8 cellular contexts compared by ENCODE assay signal in genomic region chr22:23750374-23750743, GRCh38. TPM values are rescaled to one million over a fixed set of nuclear protein-coding genes. Genes with fewer than 3 reads are reported as not detected.
DNase-seq lines count a peak whose midpoint lies in the region; ATAC-seq and TF ChIP-seq lines count a peak whose summit lies in the region.

No MANE protein-coding gene starts in this region.

- ATAC-seq in T-cell (replicated peaks in 1 of 4) = no peak
- ATAC-seq in HG03565 (IDR thresholded peaks at IDR 0.05; ENCODE audit: unreplicated experiment) = no peak
- ATAC-seq in HG03469 (IDR thresholded peaks at IDR 0.05; ENCODE audit: unreplicated experiment) = no peak

- peak overlapping the region; percentile 73 to 79 (median 78) for H3K4me3 Mint-ChIP-seq in T-cell

- POLR2A ChIA-PET in T-cell (lab: Charles Lee) = interaction anchor here in 1 of 2 donors (0.7 kb wide), 1 partner anchor 404 kb away, joined by 4 read pairs; no protein-coding TSS in a partner anchor

- H3K36me3 Mint-ChIP-seq in T-cell = no peaks in the 10 kb centered on the region

- peak overlapping the region; percentile 57 to 71 for H3K27ac Mint-ChIP-seq in T-cell

- H3K27ac ChIP-seq in rectal smooth muscle tissue (ENCODE audit: low read depth, low read length) = peak overlapping the region; percentile 78

- TF ChIP-seq CTCF in GM12865 (IDR thresholded peaks at IDR 0.05; ENCODE audit: insufficient read depth, low read depth, low read length, missing control alignments) = no peak
- no peak for TF ChIP-seq CTCF in fibroblast of the aortic adventitia (IDR thresholded peaks at IDR 0.05; ENCODE audit: insufficient read depth, low read length)

- peak overlapping the region; percentile 85 for H3K4me3 ChIP-seq in GM12865 (ENCODE audit: low read depth, low read length)
- peak overlapping the region; percentile 91 for H3K4me3 ChIP-seq in fibroblast of the aortic adventitia (ENCODE audit: low read depth, low read length)
- H3K4me3 ChIP-seq in rectal smooth muscle tissue (ENCODE audit: low read length) = peak overlapping the region; percentile 82

- H3K9ac ChIP-seq in rectal smooth muscle tissue (ENCODE audit: low read length) = no peak overlapping the region

- no peaks in the 10 kb centered on the region for H3K36me3 ChIP-seq in rectal smooth muscle tissue (ENCODE audit: control insufficient read depth, insufficient read depth, low read length)

- CTCF ChIA-PET in T-cell (lab: Charles Lee) = interaction anchor here in 1 of 2 donors (0.6 to 1.7 kb wide), 3 partner anchors 17 to 118 kb away, joined by 3 read pairs; partner anchors contain the start of gene CHCHD10

- no peaks in the 10 kb centered on the region for H3K4me1 ChIP-seq in rectal smooth muscle tissue (ENCODE audit: control insufficient read depth, insufficient read depth, low read length)

- no peaks in the 10 kb centered on the region for H3K27me3 ChIP-seq in rectal smooth muscle tissue (ENCODE audit: control insufficient read depth, insufficient read depth, low read length)

- DNase-seq in GM12865 (ENCODE audit: low read depth) (no peak), T-cell (no peak), fibroblast of the aortic adventitia (ENCODE audit: low read depth) (peak; percentile 46), COLO829 (ENCODE audit: low spot score) (no peak), NCI-H2196 (lab: John Stamatoyannopoulos, UW; ENCODE audit: unreplicated experiment) (no peak)

- peaks cover 9 to 19% (median 13%) of the 10 kb centered on the region in 3 donors for H3K4me1 Mint-ChIP-seq in T-cell

- no peaks in the 10 kb centered on the region for H3K27me3 Mint-ChIP-seq in T-cell

- no peaks in the 10 kb centered on the region for H3K9me3 Mint-ChIP-seq in T-cell

RNA-seq across cellular contexts. Expression of gene ZNF70, which starts 0.6 kb away (rescaled TPM):
- total RNA-seq in T-cell (1 to 10 TPM; 3.2 to 6.4 (median 5.8) TPM), fibroblast of the aortic adventitia (ENCODE audit: low replicate concordance) (5.3 and 5.9 TPM in 2 replicates)

RNA-seq across cellular contexts. Expression of gene VPREB3, which starts 3.9 kb away (rescaled TPM):
- 1 to 10 TPM in 4 of 5 donors, not detected in 1; 1.5 to 2.6 (median 1.7) TPM for total RNA-seq in T-cell
- not detected in 2 replicates for total RNA-seq in fibroblast of the aortic adventitia (ENCODE audit: low replicate concordance)

RNA-seq across cellular contexts. Expression of gene C22orf15, which starts 12.4 kb away (rescaled TPM):
- total RNA-seq in T-cell (1 to 10 TPM in 4 of 5 donors, under 1 TPM in 1; 0.58 to 2.2 (median 1.9) TPM), fibroblast of the aortic adventitia (ENCODE audit: low replicate concordance) (0.18 and 4.9 TPM in 2 replicates)

RNA-seq across cellular contexts. Expression of gene CHCHD10, which starts 17.4 kb away (rescaled TPM):
- total RNA-seq in T-cell (10 to 100 TPM; 26.1 to 66.3 (median 63.2) TPM), fibroblast of the aortic adventitia (ENCODE audit: low replicate concordance) (2.5 and 2.6 TPM in 2 replicates)

RNA-seq across cellular contexts. Expression of gene MMP11, which starts 22.3 kb away (rescaled TPM):
- total RNA-seq in T-cell = 1 to 10 TPM; 1.6 to 5.3 (median 2.5) TPM
- total RNA-seq in fibroblast of the aortic adventitia (ENCODE audit: low replicate concordance) = 5.1 and 47.8 TPM in 2 replicates
